In genomic region chr5:65802820-65803219, GRCh38 we compare ENCODE assay signal across 2 cellular contexts.
TF ChIP-seq lines count a peak whose summit lies in the region.

No MANE protein-coding gene starts in this region.

TF ChIP-seq in IMR-90, 13 proteins besides CTCF, POLR2A, EP300 and RAD21 (continued from another document):
- TF ChIP-seq MXI1 (IDR thresholded peaks at IDR 0.05; ENCODE audit: borderline replicate concordance, low read depth, low read length) (no peak), SMC3 (IDR thresholded peaks at IDR 0.05; ENCODE audit: low read depth, low read length) (no peak), USF2 (IDR thresholded peaks at IDR 0.05; ENCODE audit: low read depth, low read length) (no peak), RFX5 (IDR thresholded peaks at IDR 0.05; ENCODE audit: low read depth, low read length) (no peak), CHD1 (IDR thresholded peaks at IDR 0.05; ENCODE audit: low read depth, low read length) (no peak), ELK1 (IDR thresholded peaks at IDR 0.05; ENCODE audit: borderline replicate concordance, low read depth, low read length) (no peak), MAZ (IDR thresholded peaks at IDR 0.05; ENCODE audit: borderline replicate concordance, low read depth, low read length) (no peak), FOS (IDR thresholded peaks at IDR 0.05; ENCODE audit: low read depth, low read length) (no peak), RCOR1 (IDR thresholded peaks at IDR 0.05; ENCODE audit: insufficient replicate concordance, low read length) (no peak), CEBPB (IDR thresholded peaks at IDR 0.05; ENCODE audit: low read depth, low read length) (no peak), NFE2L2 (IDR thresholded peaks at IDR 0.05; ENCODE audit: low read depth, low read length) (no peak), BHLHE40 (IDR thresholded peaks at IDR 0.05; ENCODE audit: low read depth, low read length) (no peak)

TF ChIP-seq in GM12878, 131 proteins besides CTCF, POLR2A, EP300 and RAD21 (continued from another document):
- no peak for TF ChIP-seq MTA3 (IDR thresholded peaks at IDR 0.05; ENCODE audit: borderline replicate concordance, low read length)
- TF ChIP-seq SP1 (IDR thresholded peaks at IDR 0.05; ENCODE audit: low read depth, low read length), result no peak
- TF ChIP-seq, protein P1, sequence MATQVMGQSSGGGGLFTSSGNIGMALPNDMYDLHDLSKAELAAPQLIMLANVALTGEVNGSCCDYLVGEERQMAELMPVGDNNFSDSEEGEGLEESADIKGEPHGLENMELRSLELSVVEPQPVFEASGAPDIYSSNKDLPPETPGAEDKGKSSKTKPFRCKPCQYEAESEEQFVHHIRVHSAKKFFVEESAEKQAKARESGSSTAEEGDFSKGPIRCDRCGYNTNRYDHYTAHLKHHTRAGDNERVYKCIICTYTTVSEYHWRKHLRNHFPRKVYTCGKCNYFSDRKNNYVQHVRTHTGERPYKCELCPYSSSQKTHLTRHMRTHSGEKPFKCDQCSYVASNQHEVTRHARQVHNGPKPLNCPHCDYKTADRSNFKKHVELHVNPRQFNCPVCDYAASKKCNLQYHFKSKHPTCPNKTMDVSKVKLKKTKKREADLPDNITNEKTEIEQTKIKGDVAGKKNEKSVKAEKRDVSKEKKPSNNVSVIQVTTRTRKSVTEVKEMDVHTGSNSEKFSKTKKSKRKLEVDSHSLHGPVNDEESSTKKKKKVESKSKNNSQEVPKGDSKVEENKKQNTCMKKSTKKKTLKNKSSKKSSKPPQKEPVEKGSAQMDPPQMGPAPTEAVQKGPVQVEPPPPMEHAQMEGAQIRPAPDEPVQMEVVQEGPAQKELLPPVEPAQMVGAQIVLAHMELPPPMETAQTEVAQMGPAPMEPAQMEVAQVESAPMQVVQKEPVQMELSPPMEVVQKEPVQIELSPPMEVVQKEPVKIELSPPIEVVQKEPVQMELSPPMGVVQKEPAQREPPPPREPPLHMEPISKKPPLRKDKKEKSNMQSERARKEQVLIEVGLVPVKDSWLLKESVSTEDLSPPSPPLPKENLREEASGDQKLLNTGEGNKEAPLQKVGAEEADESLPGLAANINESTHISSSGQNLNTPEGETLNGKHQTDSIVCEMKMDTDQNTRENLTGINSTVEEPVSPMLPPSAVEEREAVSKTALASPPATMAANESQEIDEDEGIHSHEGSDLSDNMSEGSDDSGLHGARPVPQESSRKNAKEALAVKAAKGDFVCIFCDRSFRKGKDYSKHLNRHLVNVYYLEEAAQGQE (IDR thresholded peaks at IDR 0.05; ENCODE audit: low read depth, low read length), result no peak
- peak; percentile 75; the same call in 1 of the 2 replicates for TF ChIP-seq CBX5 (IDR thresholded peaks at IDR 0.05; ENCODE audit: low read depth)
